In genomic region chr7:118080947-118081346, GRCh38 we compare ENCODE assay signal across 9 cellular contexts.
DNase-seq lines count a peak whose midpoint lies in the region; ATAC-seq and TF ChIP-seq lines count a peak whose summit lies in the region.
"Had no signal": no experiment of that assay in that cellular context is flagged by ENCODE, and none has a peak within 500 bp of the region (broad histone marks: within the 10 kb centered on the region; RNA-seq: fewer than 3 reads in every experiment).

No MANE protein-coding gene starts in this region.

- no peaks in the 10 kb centered on the region for H3K27me3 ChIP-seq in Peyer's patch
- H3K27me3 ChIP-seq: cardiac muscle cell had no signal

- H3K27me3 Mint-ChIP-seq in naive thymus-derived CD8-positive, alpha-beta T cell, result peaks cover 17 to 53% (median 25%) of the 10 kb centered on the region in 5 donors

- peak; percentile 22 for DNase-seq in AG20443 (ENCODE audit: low spot score)
- peak; percentile 2 to 5 for DNase-seq in activated CD4-positive, alpha-beta T cell treated with anti-CD3 and anti-CD28 coated beads, Interleukin-2, amount 50 U/mL, for 4 hours
- DNase-seq in islet precursor cell, result peak; percentile 63
- no peak for DNase-seq in DMS79 (lab: John Stamatoyannopoulos, UW)
- no peak for DNase-seq in naive thymus-derived CD8-positive, alpha-beta T cell
- no peak for DNase-seq in Peyer's patch

- TF ChIP-seq POLR2A in Peyer's patch (IDR thresholded peaks at IDR 0.05), result no peak

- no peaks in the 10 kb centered on the region for H3K9me3 ChIP-seq in Peyer's patch

- ATAC-seq in GM19455 (IDR thresholded peaks at IDR 0.05; ENCODE audit: unreplicated experiment) (peak; percentile 63), HG03439 (IDR thresholded peaks at IDR 0.05; ENCODE audit: unreplicated experiment) (peak; percentile 85)
- ATAC-seq in naive thymus-derived CD8-positive, alpha-beta T cell, result no peak

- H3K4me1 ChIP-seq in Peyer's patch, result no peaks in the 10 kb centered on the region

- no peak overlapping the region for H3K4me3 ChIP-seq in Peyer's patch
- H3K4me3 ChIP-seq: cardiac muscle cell had no signal

- TF ChIP-seq CTCF in Peyer's patch (IDR thresholded peaks at IDR 0.05), result no peak

- no peaks in the 10 kb centered on the region for H3K9me3 Mint-ChIP-seq in naive thymus-derived CD8-positive, alpha-beta T cell

- no peaks in the 10 kb centered on the region for H3K36me3 ChIP-seq in Peyer's patch
- H3K36me3 ChIP-seq: cardiac muscle cell had no signal

- H3K4me1 Mint-ChIP-seq in naive thymus-derived CD8-positive, alpha-beta T cell, result no peaks in the 10 kb centered on the region

- H3K4me3 Mint-ChIP-seq in naive thymus-derived CD8-positive, alpha-beta T cell, result no peak overlapping the region

- POLR2A ChIA-PET in naive thymus-derived CD8-positive, alpha-beta T cell (lab: Charles Lee), result no interaction called here

- H3K36me3 Mint-ChIP-seq in naive thymus-derived CD8-positive, alpha-beta T cell, result no peaks in the 10 kb centered on the region

- peak overlapping the region in 1 of 10 donors; percentile 45 for H3K27ac Mint-ChIP-seq in naive thymus-derived CD8-positive, alpha-beta T cell

- no peak overlapping the region for H3K27ac ChIP-seq in Peyer's patch
- H3K27ac ChIP-seq: cardiac muscle cell had no signal

Comparison
In these comparisons a context has a peak if more than half of its experiments do, and no peak if none do; other contexts are left out.
1. DNase-seq: peak in AG20443 (single experiment), activated CD4-positive, alpha-beta T cell treated with anti-CD3 and anti-CD28 coated beads, Interleukin-2, amount 50 U/mL, for 4 hours (2 of 2) and islet precursor cell (single experiment); none in DMS79 (single experiment), naive thymus-derived CD8-positive, alpha-beta T cell (0 of 10) and Peyer's patch (0 of 3).
2. ATAC-seq: peak in GM19455 (single experiment) and HG03439 (single experiment); none in naive thymus-derived CD8-positive, alpha-beta T cell (0 of 2).